13 cellular contexts compared by ENCODE assay signal in the genomic region with DNA sequence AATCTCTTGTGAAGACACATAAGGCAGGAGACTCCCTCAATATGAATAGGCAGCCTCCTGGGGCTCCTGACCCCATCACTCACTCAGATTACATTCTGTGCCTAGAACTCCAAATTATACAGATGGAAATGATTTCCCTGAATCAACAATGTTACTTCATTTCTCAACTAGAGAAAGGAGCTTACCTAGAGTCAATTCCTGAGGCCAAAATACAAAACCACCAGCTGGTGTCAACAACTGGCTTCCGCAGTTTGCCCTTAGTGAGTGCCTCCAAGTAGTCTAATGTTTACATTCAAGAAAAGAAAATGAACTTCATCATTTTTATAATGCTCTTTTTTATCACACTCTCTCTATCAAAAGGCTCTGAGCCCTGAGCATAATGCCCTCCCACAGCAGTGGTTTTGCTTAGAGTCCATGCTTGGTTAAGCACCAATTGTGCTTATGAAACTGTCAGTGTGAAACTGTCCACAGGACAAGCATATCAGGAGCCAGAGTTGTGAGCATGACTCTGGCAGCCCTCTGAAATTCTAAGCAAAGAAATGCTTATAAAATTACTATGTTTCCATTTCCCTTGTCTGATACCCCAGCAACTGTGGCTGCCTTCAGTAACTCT.
DNase-seq lines count a peak whose midpoint lies in the region; ATAC-seq and TF ChIP-seq lines count a peak whose summit lies in the region.
"Had no signal": no experiment of that assay in that cellular context is flagged by ENCODE, and none has a peak within 500 bp of the region (broad histone marks: within the 10 kb centered on the region; RNA-seq: fewer than 3 reads in every experiment).

No MANE protein-coding gene starts in this region.

- intact Hi-C loops in natural killer cell (cut with micrococcal nuclease) = no loop called here

- no peaks in the 10 kb centered on the region for H3K4me1 Mint-ChIP-seq in natural killer cell

- POLR2A ChIA-PET in RWPE1 (lab: Yijun Ruan, JAX; ENCODE audit: low non-redundant PET) = no interaction called here

- no peak overlapping the region for H3K27ac Mint-ChIP-seq in natural killer cell

- H3K4me3 Mint-ChIP-seq in natural killer cell = no peak overlapping the region

- peak; percentile 99 for ATAC-seq in GM18873 (IDR thresholded peaks at IDR 0.05; ENCODE audit: low FRiP score, unreplicated experiment)
- peak; percentile 98 for ATAC-seq in GM21576 (IDR thresholded peaks at IDR 0.05; ENCODE audit: unreplicated experiment)
- ATAC-seq in HG03159 (IDR thresholded peaks at IDR 0.05; ENCODE audit: unreplicated experiment) = peak; percentile 99
- ATAC-seq in left lobe of liver = peak; percentile 57
- ATAC-seq in natural killer cell = no peak
- ATAC-seq in activated CD4-positive, CD25-positive, alpha-beta regulatory T cell treated with anti-CD3 and anti-CD28 coated beads, Interleukin-2, amount 50 U/mL, for 24 hours = no peak
- ATAC-seq: left colon had no signal

- no peaks in the 10 kb centered on the region for H3K36me3 Mint-ChIP-seq in natural killer cell

- no peak for TF ChIP-seq CTCF in RWPE1 (conservative IDR thresholded peaks at IDR 0.05; ENCODE audit: low read depth)
- TF ChIP-seq CTCF in natural killer cell (IDR thresholded peaks at IDR 0.05) = no peak

- H3K27me3 Mint-ChIP-seq in natural killer cell (ENCODE audit: low read depth in 2 of 2) = peaks cover 2 to 16% of the 10 kb centered on the region in 2 donors

- no peaks in the 10 kb centered on the region for H3K9me3 Mint-ChIP-seq in natural killer cell

- no peak overlapping the region for H3K27ac ChIP-seq in RWPE1
- H3K27ac ChIP-seq: PC-9 had no signal

- CTCF ChIA-PET in RWPE1 (lab: Yijun Ruan, JAX) = no interaction called here

- no peak for DNase-seq in left lobe of liver (ENCODE audit: low spot score)
- DNase-seq in C1 segment of cervical spinal cord (lab: John Stamatoyannopoulos, UW) = no peak
- no peak for DNase-seq in RWPE1 (ENCODE audit: low spot score)
- no peak for DNase-seq in natural killer cell
- DNase-seq: activated gamma-delta T cell treated with Interleukin-2 at 50 U/mL for 16 hours, foreskin melanocyte, Kasumi-1, left colon, PC-9 had no signal

Comparison
In these comparisons a context has a peak if more than half of its experiments do, and no peak if none do; other contexts are left out.
1. ATAC-seq: peak in GM18873 (single experiment), GM21576 (single experiment), HG03159 (single experiment) and left lobe of liver (single experiment); none in natural killer cell (0 of 3) and activated CD4-positive, CD25-positive, alpha-beta regulatory T cell treated with anti-CD3 and anti-CD28 coated beads, Interleukin-2, amount 50 U/mL, for 24 hours (0 of 2).